1 cellular context compared by ENCODE assay signal in the genomic region with DNA sequence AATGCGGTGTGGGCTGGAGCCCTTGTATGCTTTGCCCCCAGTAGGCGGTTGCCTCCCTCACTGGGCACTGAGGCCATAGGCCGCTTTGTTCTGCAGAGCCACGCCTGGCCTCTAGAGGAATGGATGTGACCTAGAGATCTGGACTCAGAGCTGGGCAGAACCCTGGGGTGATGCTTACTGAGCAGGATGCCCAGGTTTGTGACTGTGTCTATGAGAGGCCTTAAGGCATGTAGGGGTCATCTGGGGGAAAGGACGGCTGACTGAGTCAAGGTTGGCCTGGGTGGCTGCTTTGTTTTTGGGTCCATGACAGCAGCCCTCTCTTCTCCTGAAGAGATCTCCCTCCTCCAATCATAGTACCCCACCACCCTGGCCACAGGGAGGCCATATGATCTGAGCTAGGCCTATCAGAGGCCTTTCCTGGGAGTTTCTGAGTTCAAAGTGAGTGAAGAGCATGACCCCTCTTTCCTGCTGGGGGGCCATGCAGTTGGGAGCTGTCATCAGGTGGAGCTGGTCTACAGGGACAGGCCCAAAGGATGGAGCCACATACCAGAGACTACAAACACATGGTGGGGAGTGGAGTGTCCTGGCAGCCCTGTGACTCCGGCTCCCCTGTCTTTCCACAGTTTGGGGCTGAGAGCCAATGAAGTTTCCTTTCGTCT.
TF ChIP-seq lines count a peak whose summit lies in the region.

No MANE protein-coding gene starts in this region.

TF ChIP-seq in GM23338, 12 proteins besides CTCF, POLR2A, EP300 and RAD21 (continued from another document):
- TF ChIP-seq, protein P1, sequence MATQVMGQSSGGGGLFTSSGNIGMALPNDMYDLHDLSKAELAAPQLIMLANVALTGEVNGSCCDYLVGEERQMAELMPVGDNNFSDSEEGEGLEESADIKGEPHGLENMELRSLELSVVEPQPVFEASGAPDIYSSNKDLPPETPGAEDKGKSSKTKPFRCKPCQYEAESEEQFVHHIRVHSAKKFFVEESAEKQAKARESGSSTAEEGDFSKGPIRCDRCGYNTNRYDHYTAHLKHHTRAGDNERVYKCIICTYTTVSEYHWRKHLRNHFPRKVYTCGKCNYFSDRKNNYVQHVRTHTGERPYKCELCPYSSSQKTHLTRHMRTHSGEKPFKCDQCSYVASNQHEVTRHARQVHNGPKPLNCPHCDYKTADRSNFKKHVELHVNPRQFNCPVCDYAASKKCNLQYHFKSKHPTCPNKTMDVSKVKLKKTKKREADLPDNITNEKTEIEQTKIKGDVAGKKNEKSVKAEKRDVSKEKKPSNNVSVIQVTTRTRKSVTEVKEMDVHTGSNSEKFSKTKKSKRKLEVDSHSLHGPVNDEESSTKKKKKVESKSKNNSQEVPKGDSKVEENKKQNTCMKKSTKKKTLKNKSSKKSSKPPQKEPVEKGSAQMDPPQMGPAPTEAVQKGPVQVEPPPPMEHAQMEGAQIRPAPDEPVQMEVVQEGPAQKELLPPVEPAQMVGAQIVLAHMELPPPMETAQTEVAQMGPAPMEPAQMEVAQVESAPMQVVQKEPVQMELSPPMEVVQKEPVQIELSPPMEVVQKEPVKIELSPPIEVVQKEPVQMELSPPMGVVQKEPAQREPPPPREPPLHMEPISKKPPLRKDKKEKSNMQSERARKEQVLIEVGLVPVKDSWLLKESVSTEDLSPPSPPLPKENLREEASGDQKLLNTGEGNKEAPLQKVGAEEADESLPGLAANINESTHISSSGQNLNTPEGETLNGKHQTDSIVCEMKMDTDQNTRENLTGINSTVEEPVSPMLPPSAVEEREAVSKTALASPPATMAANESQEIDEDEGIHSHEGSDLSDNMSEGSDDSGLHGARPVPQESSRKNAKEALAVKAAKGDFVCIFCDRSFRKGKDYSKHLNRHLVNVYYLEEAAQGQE (IDR thresholded peaks at IDR 0.05; ENCODE audit: unreplicated experiment): no peak
- TF ChIP-seq EZH2phosphoT487 (IDR thresholded peaks at IDR 0.05; ENCODE audit: unreplicated experiment): no peak
- TF ChIP-seq JUNB (IDR thresholded peaks at IDR 0.05; ENCODE audit: unreplicated experiment): no peak
- TF ChIP-seq ZNF331 (CRISPR knock-in tag; IDR thresholded peaks at IDR 0.05; ENCODE audit: low read depth): no peak
- TF ChIP-seq NANOG (IDR thresholded peaks at IDR 0.05; ENCODE audit: borderline replicate concordance): no peak
- TF ChIP-seq CREB1 (CRISPR knock-in tag; IDR thresholded peaks at IDR 0.05; ENCODE audit: low read depth): no peak
- no peak for TF ChIP-seq POLR2AphosphoS5 (IDR thresholded peaks at IDR 0.05; ENCODE audit: low read depth)
- TF ChIP-seq, protein P2, sequence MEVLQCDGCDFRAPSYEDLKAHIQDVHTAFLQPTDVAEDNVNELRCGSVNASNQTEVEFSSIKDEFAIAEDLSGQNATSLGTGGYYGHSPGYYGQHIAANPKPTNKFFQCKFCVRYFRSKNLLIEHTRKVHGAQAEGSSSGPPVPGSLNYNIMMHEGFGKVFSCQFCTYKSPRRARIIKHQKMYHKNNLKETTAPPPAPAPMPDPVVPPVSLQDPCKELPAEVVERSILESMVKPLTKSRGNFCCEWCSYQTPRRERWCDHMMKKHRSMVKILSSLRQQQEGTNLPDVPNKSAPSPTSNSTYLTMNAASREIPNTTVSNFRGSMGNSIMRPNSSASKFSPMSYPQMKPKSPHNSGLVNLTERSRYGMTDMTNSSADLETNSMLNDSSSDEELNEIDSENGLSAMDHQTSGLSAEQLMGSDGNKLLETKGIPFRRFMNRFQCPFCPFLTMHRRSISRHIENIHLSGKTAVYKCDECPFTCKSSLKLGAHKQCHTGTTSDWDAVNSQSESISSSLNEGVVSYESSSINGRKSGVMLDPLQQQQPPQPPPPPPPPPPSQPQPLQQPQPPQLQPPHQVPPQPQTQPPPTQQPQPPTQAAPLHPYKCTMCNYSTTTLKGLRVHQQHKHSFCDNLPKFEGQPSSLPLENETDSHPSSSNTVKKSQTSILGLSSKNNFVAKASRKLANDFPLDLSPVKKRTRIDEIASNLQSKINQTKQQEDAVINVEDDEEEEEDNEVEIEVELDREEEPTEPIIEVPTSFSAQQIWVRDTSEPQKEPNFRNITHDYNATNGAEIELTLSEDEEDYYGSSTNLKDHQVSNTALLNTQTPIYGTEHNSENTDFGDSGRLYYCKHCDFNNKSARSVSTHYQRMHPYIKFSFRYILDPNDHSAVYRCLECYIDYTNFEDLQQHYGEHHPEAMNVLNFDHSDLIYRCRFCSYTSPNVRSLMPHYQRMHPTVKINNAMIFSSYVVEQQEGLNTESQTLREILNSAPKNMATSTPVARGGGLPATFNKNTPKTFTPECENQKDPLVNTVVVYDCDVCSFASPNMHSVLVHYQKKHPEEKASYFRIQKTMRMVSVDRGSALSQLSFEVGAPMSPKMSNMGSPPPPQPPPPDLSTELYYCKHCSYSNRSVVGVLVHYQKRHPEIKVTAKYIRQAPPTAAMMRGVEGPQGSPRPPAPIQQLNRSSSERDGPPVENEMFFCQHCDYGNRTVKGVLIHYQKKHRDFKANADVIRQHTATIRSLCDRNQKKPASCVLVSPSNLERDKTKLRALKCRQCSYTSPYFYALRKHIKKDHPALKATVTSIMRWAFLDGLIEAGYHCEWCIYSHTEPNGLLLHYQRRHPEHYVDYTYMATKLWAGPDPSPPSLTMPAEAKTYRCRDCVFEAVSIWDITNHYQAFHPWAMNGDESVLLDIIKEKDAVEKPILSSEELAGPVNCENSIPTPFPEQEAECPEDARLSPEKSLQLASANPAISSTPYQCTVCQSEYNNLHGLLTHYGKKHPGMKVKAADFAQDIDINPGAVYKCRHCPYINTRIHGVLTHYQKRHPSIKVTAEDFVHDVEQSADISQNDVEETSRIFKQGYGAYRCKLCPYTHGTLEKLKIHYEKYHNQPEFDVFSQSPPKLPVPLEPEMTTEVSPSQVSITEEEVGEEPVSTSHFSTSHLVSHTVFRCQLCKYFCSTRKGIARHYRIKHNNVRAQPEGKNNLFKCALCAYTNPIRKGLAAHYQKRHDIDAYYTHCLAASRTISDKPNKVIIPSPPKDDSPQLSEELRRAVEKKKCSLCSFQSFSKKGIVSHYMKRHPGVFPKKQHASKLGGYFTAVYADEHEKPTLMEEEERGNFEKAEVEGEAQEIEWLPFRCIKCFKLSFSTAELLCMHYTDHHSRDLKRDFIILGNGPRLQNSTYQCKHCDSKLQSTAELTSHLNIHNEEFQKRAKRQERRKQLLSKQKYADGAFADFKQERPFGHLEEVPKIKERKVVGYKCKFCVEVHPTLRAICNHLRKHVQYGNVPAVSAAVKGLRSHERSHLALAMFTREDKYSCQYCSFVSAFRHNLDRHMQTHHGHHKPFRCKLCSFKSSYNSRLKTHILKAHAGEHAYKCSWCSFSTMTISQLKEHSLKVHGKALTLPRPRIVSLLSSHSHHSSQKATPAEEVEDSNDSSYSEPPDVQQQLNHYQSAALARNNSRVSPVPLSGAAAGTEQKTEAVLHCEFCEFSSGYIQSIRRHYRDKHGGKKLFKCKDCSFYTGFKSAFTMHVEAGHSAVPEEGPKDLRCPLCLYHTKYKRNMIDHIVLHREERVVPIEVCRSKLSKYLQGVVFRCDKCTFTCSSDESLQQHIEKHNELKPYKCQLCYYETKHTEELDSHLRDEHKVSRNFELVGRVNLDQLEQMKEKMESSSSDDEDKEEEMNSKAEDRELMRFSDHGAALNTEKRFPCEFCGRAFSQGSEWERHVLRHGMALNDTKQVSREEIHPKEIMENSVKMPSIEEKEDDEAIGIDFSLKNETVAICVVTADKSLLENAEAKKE (CRISPR knock-in tag; IDR thresholded peaks at IDR 0.05): no peak
- TF ChIP-seq, protein P3, sequence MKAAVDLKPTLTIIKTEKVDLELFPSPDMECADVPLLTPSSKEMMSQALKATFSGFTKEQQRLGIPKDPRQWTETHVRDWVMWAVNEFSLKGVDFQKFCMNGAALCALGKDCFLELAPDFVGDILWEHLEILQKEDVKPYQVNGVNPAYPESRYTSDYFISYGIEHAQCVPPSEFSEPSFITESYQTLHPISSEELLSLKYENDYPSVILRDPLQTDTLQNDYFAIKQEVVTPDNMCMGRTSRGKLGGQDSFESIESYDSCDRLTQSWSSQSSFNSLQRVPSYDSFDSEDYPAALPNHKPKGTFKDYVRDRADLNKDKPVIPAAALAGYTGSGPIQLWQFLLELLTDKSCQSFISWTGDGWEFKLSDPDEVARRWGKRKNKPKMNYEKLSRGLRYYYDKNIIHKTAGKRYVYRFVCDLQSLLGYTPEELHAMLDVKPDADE (IDR thresholded peaks at IDR 0.05): no peak
- no peak for TF ChIP-seq STAT1 (IDR thresholded peaks at IDR 0.05; ENCODE audit: unreplicated experiment)
TF ChIP-seq in GM23338: peak in this region for 0.
